Comparison of ENCODE assay signal across 8 cellular contexts in genomic region chr14:65412881-65413738, GRCh38. TPM values are rescaled to one million over a fixed set of nuclear protein-coding genes. Genes with fewer than 3 reads are reported as not detected.
A peak's percentile ranks its signal among the peaks of the same experiment; 100 is the strongest.
DNase-seq lines count a peak whose midpoint lies in the region; ATAC-seq and TF ChIP-seq lines count a peak whose summit lies in the region.

No MANE protein-coding gene starts in this region.

- H3K27ac ChIP-seq in esophagus (ENCODE audit: low read depth in 2 of 2, low read length in 1 of 2), result peak overlapping the region; percentile 94 to 97
- peak overlapping the region; percentile 75 to 92 for H3K27ac ChIP-seq in thoracic aorta

- DNase-seq in AG20443 (ENCODE audit: low spot score), result peak; percentile 12
- DNase-seq in NCI-H526 (lab: John Stamatoyannopoulos, UW), result peak; percentile 77 to 95
- peak; percentile 19 to 41 (median 40) for DNase-seq in activated CD8-positive, alpha-beta memory T cell treated with anti-CD3 and anti-CD28 coated beads for 48 hours (ENCODE audit: low read depth in 2 of 3, low spot score in 2 of 3)
- peak; percentile 73 for DNase-seq in myocyte (ENCODE audit: low read depth)
- peak; percentile 3 for DNase-seq in thoracic aorta (ENCODE audit: low spot score)

- ATAC-seq in GM18858 (IDR thresholded peaks at IDR 0.05; ENCODE audit: unreplicated experiment) (peak; percentile 14), HG03066 (IDR thresholded peaks at IDR 0.05; ENCODE audit: low read depth, unreplicated experiment) (peak; percentile 37), thoracic aorta (ENCODE audit: insufficient number of reproducible peaks, low FRiP score, low read depth) (no peak)

- H3K36me3 ChIP-seq in esophagus (ENCODE audit: control insufficient read depth in 2 of 2, insufficient read depth in 2 of 2, low read length in 1 of 2) (no peaks in the 10 kb centered on the region), thoracic aorta (no peaks in the 10 kb centered on the region)

- 0% methylated on average over 75 to 85 of the region's 85 CpGs for WGBS in esophagus, 2 donors

- no peak for TF ChIP-seq CTCF in thoracic aorta (IDR thresholded peaks at IDR 0.05)

- H3K4me3 ChIP-seq in esophagus (ENCODE audit: low read depth in 1 of 2, low read length in 2 of 2), result peak overlapping the region; percentile 83 to 89
- peak overlapping the region; percentile 95 for H3K4me3 ChIP-seq in thoracic aorta

- H3K27me3 ChIP-seq in esophagus (ENCODE audit: control insufficient read depth in 1 of 2, insufficient read depth in 2 of 2, low read length in 2 of 2) (no peaks in the 10 kb centered on the region), thoracic aorta (replicated peaks; ENCODE audit: insufficient read depth) (no peaks in the 10 kb centered on the region)

- H3K4me1 ChIP-seq in esophagus (ENCODE audit: control insufficient read depth in 2 of 2, insufficient read depth in 2 of 2, low read length in 1 of 2) (no peaks in the 10 kb centered on the region), thoracic aorta (ENCODE audit: control insufficient read depth in 1 of 2, low read depth in 2 of 2) (peaks cover 8 to 12% of the 10 kb centered on the region in 2 donors)

- H3K9me3 ChIP-seq in esophagus (ENCODE audit: control insufficient read depth in 2 of 2, insufficient read depth in 1 of 2, low read depth in 1 of 2, low read length in 1 of 2), result no peaks in the 10 kb centered on the region
- H3K9me3 ChIP-seq in thoracic aorta, result no peaks in the 10 kb centered on the region

RNA-seq across cellular contexts. Expression of gene FUT8, which starts 0.6 kb away (rescaled TPM):
- 1 to 10 TPM; 2.5 to 3.4 TPM for polyA plus RNA-seq in esophagus
- total RNA-seq in myocyte, result 22.2 and 42.6 TPM in 2 replicates
- polyA plus RNA-seq in myocyte (2012), result 9.1 TPM
- total RNA-seq in thoracic aorta, result 10 to 100 TPM; 22.3 to 23.4 TPM

Comparison
In these comparisons a context has a peak if more than half of its experiments do, and no peak if none do; other contexts are left out.
1. DNase-seq: peak in every context shown above with its lines; median percentile 86 in NCI-H526; 73 in myocyte; 40 in activated CD8-positive, alpha-beta memory T cell treated with anti-CD3 and anti-CD28 coated beads for 48 hours; 12 in AG20443; 3 in thoracic aorta.